22 cellular contexts compared by ENCODE assay signal in the genomic region with DNA sequence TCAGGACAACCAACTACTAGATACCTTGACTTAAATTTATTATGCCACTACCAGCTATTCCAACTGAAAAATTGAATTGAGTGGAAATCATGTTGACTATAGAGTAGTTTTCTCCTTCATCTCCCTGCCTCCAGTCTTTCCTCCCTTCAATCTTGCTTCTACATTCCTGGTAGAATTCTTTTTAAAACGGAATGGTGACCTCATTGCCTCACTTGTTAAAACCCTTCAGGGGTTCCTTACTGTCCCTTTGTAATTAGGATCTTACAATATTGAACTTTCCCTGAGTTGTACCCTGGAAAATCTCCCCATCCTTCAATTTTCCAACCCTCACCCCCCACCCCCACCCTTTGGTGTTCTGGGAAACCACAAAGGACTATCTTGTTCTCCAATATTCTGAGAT.
DNase-seq lines count a peak whose midpoint lies in the region; ATAC-seq, FAIRE-seq and TF ChIP-seq lines count a peak whose summit lies in the region.
"Had no signal": no experiment of that assay in that cellular context is flagged by ENCODE, and none has a peak within 500 bp of the region (broad histone marks: within the 10 kb centered on the region; RNA-seq: fewer than 3 reads in every experiment).

No MANE protein-coding gene starts in this region.

- H3K4ac ChIP-seq in H1 (replicated peaks; ENCODE audit: insufficient read length, low read depth, low read length) = no peak overlapping the region

- no peak overlapping the region for H2BK15ac ChIP-seq in H1 (ENCODE audit: low read length)

- H4K91ac ChIP-seq in H1 (replicated peaks; ENCODE audit: insufficient read length, low read length) = no peak overlapping the region

- no peaks in the 10 kb centered on the region for H3K36me3 ChIP-seq in NT2/D1 (ENCODE audit: insufficient read depth, insufficient read length, low read length)
- H3K36me3 ChIP-seq in H1 (ENCODE audit: control insufficient read depth in 2 of 4, insufficient read depth in 4 of 4, low read length in 3 of 4) = no peaks in the 10 kb centered on the region

- H3K56ac ChIP-seq in H1 (replicated peaks; ENCODE audit: insufficient read length, low read depth, low read length) = no peak overlapping the region

- H3K27me3 Mint-ChIP-seq in nephron progenitor cell (ENCODE audit: low read depth, poor library complexity) = no peaks in the 10 kb centered on the region
- no peaks in the 10 kb centered on the region for H3K27me3 Mint-ChIP-seq in activated CD4-positive, alpha-beta T cell treated with anti-CD3 and anti-CD28 coated beads, Interleukin-2, amount 10 ng/mL, durations not matched to agents 24 days and 14 days
- H3K27me3 Mint-ChIP-seq: progenitor cell of endocrine pancreas had no signal

- no peak overlapping the region for H2AFZ ChIP-seq in H1 (ENCODE audit: low read length)

- peak overlapping the region; percentile 43 for H3K9ac ChIP-seq in NT2/D1 (ENCODE audit: insufficient read length, low read depth)
- no peak overlapping the region for H3K9ac ChIP-seq in H1 (replicated peaks in 1 of 4; ENCODE audit: extremely low read depth in 1 of 4, low read depth in 3 of 4, low read length in 3 of 4)

- WGBS in H1 (ENCODE audit: extremely low coverage in 1 of 2, insufficient coverage in 1 of 2, insufficient read length in 1 of 2, insufficient replicate concordance in 2 of 2, low coverage in 1 of 2, low lambda C conversion rate in 2 of 2, missing lambda C conversion rate in 1 of 2), 2 experiments = 6% methylated on average over 1 of the region's 1 CpG; no CpG with 5 or more reads in 1 of the 2 experiments

- H2BK5ac ChIP-seq in H1 (ENCODE audit: low read depth, low read length) = peak overlapping the region; percentile 96; the same call in 1 of the 2 replicates

- H3K27ac ChIP-seq in H1 (ENCODE audit: low read depth, low read length) = peak overlapping the region; percentile 51
- H3K27ac ChIP-seq: SK-N-MC, testis had no signal

- H2BK120ac ChIP-seq in H1 (replicated peaks; ENCODE audit: low read depth, low read length) = no peak overlapping the region

- H3K27me3 ChIP-seq in NT2/D1 (ENCODE audit: insufficient read depth, insufficient read length) (no peaks in the 10 kb centered on the region), H1 (replicated peaks in 1 of 4; ENCODE audit: control insufficient read depth in 3 of 4, extremely low read depth in 1 of 4, insufficient read depth in 3 of 4, low read length in 3 of 4) (no peaks in the 10 kb centered on the region)
- H3K27me3 ChIP-seq: testis had no signal

- H3K23me2 ChIP-seq in H1 (ENCODE audit: low read depth, low read length) = no peaks in the 10 kb centered on the region

- peak overlapping the region; percentile 45 for H3K4me3 Mint-ChIP-seq in nephron progenitor cell
- H3K4me3 Mint-ChIP-seq in activated CD4-positive, alpha-beta T cell treated with anti-CD3 and anti-CD28 coated beads, Interleukin-2, amount 10 ng/mL, durations not matched to agents 24 days and 14 days = no peak overlapping the region

- H2BK12ac ChIP-seq in H1 (ENCODE audit: low read depth, low read length) = peak overlapping the region; percentile 99; the same call in 1 of the 2 replicates

- H3K79me2 ChIP-seq in H1 (ENCODE audit: control insufficient read depth in 1 of 2, insufficient read depth in 2 of 2, low read length in 2 of 2) = peaks cover 0 to 68% of the 10 kb centered on the region in 2 experiments; a peak in 3 of 4 replicates

- H3K4me1 Mint-ChIP-seq in nephron progenitor cell = peaks cover 54% of the 10 kb centered on the region
- H3K4me1 Mint-ChIP-seq in activated CD4-positive, alpha-beta T cell treated with anti-CD3 and anti-CD28 coated beads, Interleukin-2, amount 10 ng/mL, durations not matched to agents 24 days and 14 days = peaks cover 27% of the 10 kb centered on the region

- peaks cover 7% of the 10 kb centered on the region for H3K4me1 ChIP-seq in NT2/D1 (ENCODE audit: insufficient read depth, insufficient read length)
- peaks cover 12 to 21% (median 19%) of the 10 kb centered on the region in 4 experiments; a peak in 6 of 7 replicates for H3K4me1 ChIP-seq in H1 (replicated peaks in 1 of 4; ENCODE audit: control insufficient read depth in 3 of 4, insufficient read depth in 4 of 4, low read length in 3 of 4)
- H3K4me1 ChIP-seq: testis had no signal

- no peaks in the 10 kb centered on the region for H3K9me3 Mint-ChIP-seq in nephron progenitor cell
- H3K9me3 Mint-ChIP-seq in activated CD4-positive, alpha-beta T cell treated with anti-CD3 and anti-CD28 coated beads, Interleukin-2, amount 10 ng/mL, durations not matched to agents 24 days and 14 days = no peaks in the 10 kb centered on the region

- peak overlapping the region; percentile 67; the same call in 1 of the 2 replicates for H2AK5ac ChIP-seq in H1 (ENCODE audit: low read depth, low read length)

- FAIRE-seq in H1 (lab: Jason Lieb, UNC) = no peak
- no peak for FAIRE-seq in frontal cortex (lab: Jason Lieb, UNC)
- FAIRE-seq: GM12878, small intestine had no signal

- TF ChIP-seq CTCF in H1 (IDR thresholded peaks at IDR 0.05; ENCODE audit: control extremely low read depth in 1 of 3, insufficient read depth in 1 of 3, low read depth in 1 of 3, low read length in 3 of 3) (no peak), nephron progenitor cell (IDR thresholded peaks at IDR 0.05) (no peak), omental fat pad (IDR thresholded peaks at IDR 0.05) (no peak)

- H3K27ac Mint-ChIP-seq in nephron progenitor cell = peak overlapping the region; percentile 86
- no peak overlapping the region for H3K27ac Mint-ChIP-seq in activated CD4-positive, alpha-beta T cell treated with anti-CD3 and anti-CD28 coated beads, Interleukin-2, amount 10 ng/mL, durations not matched to agents 24 days and 14 days

- CTCF ChIA-PET in H1 (lab: Charles Lee; ENCODE audit: partially characterized antibody) = interaction anchor here (1.3 to 1.6 kb wide), 3 partner anchors 20 to 69 kb away, joined by 3 to 7 read pairs (median 3); no protein-coding TSS in a partner anchor

- H3K79me1 ChIP-seq in H1 (ENCODE audit: low read depth, low read length) = no peaks in the 10 kb centered on the region; the same call in 1 of the 2 replicates

- H3K4me3 ChIP-seq in NT2/D1 (ENCODE audit: insufficient read length, low read depth) = no peak overlapping the region
- peak overlapping the region in 1 of 4 experiments; percentile 31; a peak in 1 of 8 replicates for H3K4me3 ChIP-seq in H1 (ENCODE audit: extremely low read depth in 1 of 4, insufficient read depth in 2 of 4, low read depth in 3 of 4, low read length in 4 of 4)
- H3K4me3 ChIP-seq: GM12878, SK-N-MC, testis had no signal

- ATAC-seq in omental fat pad (ENCODE audit: low FRiP score) = no peak
- ATAC-seq: GM12878, left lobe of liver had no signal

- no peak for TF ChIP-seq EP300 in H1 (IDR thresholded peaks at IDR 0.05; ENCODE audit: borderline replicate concordance in 1 of 2, low read depth in 2 of 2, low read length in 2 of 2)

- no peaks in the 10 kb centered on the region; the same call in 1 of the 2 replicates for H3K9me3 ChIP-seq in NT2/D1 (ENCODE audit: insufficient read depth, low read length)
- no peaks in the 10 kb centered on the region for H3K9me3 ChIP-seq in H1 (ENCODE audit: insufficient read depth in 2 of 2, low read depth in 1 of 2, low read length in 1 of 2)
- H3K9me3 ChIP-seq: testis had no signal

- POLR2A ChIA-PET in H1 (lab: Charles Lee; ENCODE audit: partially characterized antibody) = interaction anchor here (0.9 to 1.7 kb wide), 4 partner anchors 8 to 70 kb away, joined by 4 to 7 read pairs (median 6); no protein-coding TSS in a partner anchor

- no peak overlapping the region for H4K8ac ChIP-seq in H1 (ENCODE audit: extremely low read depth, insufficient read depth, low read length)

- H2BK20ac ChIP-seq in H1 (ENCODE audit: low read length) = no peak overlapping the region

- no peak for TF ChIP-seq POLR2A in H1 (IDR thresholded peaks at IDR 0.05; ENCODE audit: control extremely low read depth in 1 of 2, low read depth in 2 of 2, low read length in 2 of 2)

- H4K5ac ChIP-seq in H1 (ENCODE audit: insufficient read length, low read depth, low read length) = peak overlapping the region; percentile 53

- H3K4me2 ChIP-seq in H1 (ENCODE audit: insufficient read depth in 1 of 2, low read depth in 2 of 2, low read length in 2 of 2) = peak overlapping the region; percentile 33 to 61; a peak in 2 of 4 replicates

- no peak for TF ChIP-seq RAD21 in H1 (IDR thresholded peaks at IDR 0.05 in 1 of 2, conservative IDR thresholded peaks at IDR 0.05 in 1 of 2; ENCODE audit: low read depth in 2 of 2, low read length in 2 of 2)

- DNase-seq in EH (ENCODE audit: low read depth) (peak; percentile 59), NT2/D1 (ENCODE audit: low read depth, low spot score) (no peak), H1 (ENCODE audit: low read depth in 1 of 2, low spot score in 2 of 2) (no peak), nephron progenitor cell (no peak), NCI-H1417 (lab: John Stamatoyannopoulos, UW) (no peak), omental fat pad (ENCODE audit: low spot score) (no peak), frontal cortex (ENCODE audit: low spot score in 2 of 2) (no peak)
- no peak for DNase-seq in activated CD4-positive, alpha-beta T cell treated with anti-CD3 and anti-CD28 coated beads, Interleukin-2, amount 10 ng/mL, durations not matched to agents 24 days and 14 days
- DNase-seq: activated CD4-positive, alpha-beta T cell treated with anti-CD3 and anti-CD28 coated beads for 4 hours; activated naive CD4-positive, alpha-beta T cell treated with anti-CD3 and anti-CD28 coated beads, Interleukin-2, amount 50 U/mL, for 16 hours; Calu3; effector memory CD4-positive, alpha-beta T cell; GDM1; Kasumi-1; NCI-H2171; small intestine; T-helper 9 cell; testis had no signal

- no peak overlapping the region for H3K23ac ChIP-seq in H1 (ENCODE audit: insufficient read length)

- no peak overlapping the region for H3K14ac ChIP-seq in H1 (ENCODE audit: insufficient read length)

- intact Hi-C loops in activated CD4-positive, alpha-beta T cell treated with anti-CD3 and anti-CD28 coated beads, Interleukin-2, amount 10 ng/mL, durations not matched to agents 24 days and 14 days (cut with micrococcal nuclease) = no loop called here

- H3K36me3 Mint-ChIP-seq in nephron progenitor cell (ENCODE audit: low read depth) = peaks cover 9% of the 10 kb centered on the region
- H3K36me3 Mint-ChIP-seq in activated CD4-positive, alpha-beta T cell treated with anti-CD3 and anti-CD28 coated beads, Interleukin-2, amount 10 ng/mL, durations not matched to agents 24 days and 14 days (ENCODE audit: low read depth) = peaks cover 19% of the 10 kb centered on the region

- H4K20me1 ChIP-seq in H1 (replicated peaks in 1 of 2; ENCODE audit: control insufficient read depth in 1 of 2, insufficient read depth in 2 of 2, low read length in 2 of 2) = no peaks in the 10 kb centered on the region

- peak overlapping the region; percentile 89; the same call in 1 of the 2 replicates for H3K18ac ChIP-seq in H1 (ENCODE audit: extremely low read depth, low read length)

TF ChIP-seq in H1, 55 proteins besides CTCF, POLR2A, EP300 and RAD21:
- 0 out of 2 replicates have a peak, but pooled peaks have one; percentile 42 for TF ChIP-seq JUND (IDR thresholded peaks at IDR 0.05; ENCODE audit: low read length)
- peak; percentile 32 for TF ChIP-seq ASH2L (IDR thresholded peaks at IDR 0.05; ENCODE audit: low read length)
- no peak for TF ChIP-seq SIRT6 (IDR thresholded peaks at IDR 0.05; ENCODE audit: low read length)
- no peak for TF ChIP-seq SRF (IDR thresholded peaks at IDR 0.05; ENCODE audit: low read depth, low read length)
- TF ChIP-seq JUN (IDR thresholded peaks at IDR 0.05; ENCODE audit: low read depth, low read length) = 0 out of 2 replicates have a peak, but pooled peaks have one; percentile 56
